In genomic region chr4:139975830-139976272, GRCh38 we compare ENCODE assay signal across 8 cellular contexts.
DNase-seq lines count a peak whose midpoint lies in the region; ATAC-seq and TF ChIP-seq lines count a peak whose summit lies in the region.

No MANE protein-coding gene starts in this region.

- TF ChIP-seq CTCF in mammary epithelial cell (conservative IDR thresholded peaks at IDR 0.05 in 1 of 2, IDR thresholded peaks at IDR 0.05 in 1 of 2; ENCODE audit: extremely low read depth in 1 of 2, insufficient read depth in 1 of 2, low read depth in 1 of 2, low read length in 2 of 2) (no peak), lower lobe of right lung (IDR thresholded peaks at IDR 0.05) (no peak), type B pancreatic cell (conservative IDR thresholded peaks at IDR 0.05) (no peak)

- H3K4me3 Mint-ChIP-seq in T-helper 2 cell treated with Interferon-gamma antibody and Interleukin-4, amounts not matched to agents 5 μg/mL and 100 μg/mL, for 36 hours: peak overlapping the region; percentile 8
- H3K4me3 Mint-ChIP-seq in type B pancreatic cell: peak overlapping the region; percentile 33

- H3K27me3 ChIP-seq in mammary epithelial cell (ENCODE audit: insufficient read depth, low read length) (no peaks in the 10 kb centered on the region), lower lobe of right lung (ENCODE audit: low read depth) (no peaks in the 10 kb centered on the region)

- H3K4me1 ChIP-seq in mammary epithelial cell (ENCODE audit: insufficient read depth, low read length): peaks cover 6% of the 10 kb centered on the region
- H3K4me1 ChIP-seq in lower lobe of right lung: peaks cover 55% of the 10 kb centered on the region

- H3K27ac ChIP-seq in mammary epithelial cell (ENCODE audit: insufficient read depth, low read depth, low read length) (no peak overlapping the region), lower lobe of right lung (peak overlapping the region; percentile 83)

- peak overlapping the region; percentile 70 for H2AFZ ChIP-seq in mammary epithelial cell (ENCODE audit: low read depth, low read length)

- intact Hi-C loops in mammary epithelial cell (cut with micrococcal nuclease) (no loop called here), lower lobe of right lung (cut with DNase I) (no loop called here)

- no peaks in the 10 kb centered on the region for H3K9me3 Mint-ChIP-seq in T-helper 2 cell treated with Interferon-gamma antibody and Interleukin-4, amounts not matched to agents 5 μg/mL and 100 μg/mL, for 36 hours
- peaks cover 4% of the 10 kb centered on the region for H3K9me3 Mint-ChIP-seq in type B pancreatic cell

- CTCF ChIA-PET in mammary epithelial cell (lab: Charles Lee; ENCODE audit: low non-redundant PET): no interaction called here

- H3K9ac ChIP-seq in mammary epithelial cell (ENCODE audit: insufficient read depth, low read length): no peak overlapping the region

- dilution Hi-C loops in mammary epithelial cell (cut with HindIII; ENCODE audit: low sequenced_read_pairs): no loop called here

- no peaks in the 10 kb centered on the region for H4K20me1 ChIP-seq in mammary epithelial cell (ENCODE audit: insufficient read depth, low read length)

- H3K27me3 Mint-ChIP-seq in T-helper 2 cell treated with Interferon-gamma antibody and Interleukin-4, amounts not matched to agents 5 μg/mL and 100 μg/mL, for 36 hours (ENCODE audit: low read depth): no peaks in the 10 kb centered on the region
- no peaks in the 10 kb centered on the region for H3K27me3 Mint-ChIP-seq in type B pancreatic cell

- peaks cover 4% of the 10 kb centered on the region for H3K36me3 Mint-ChIP-seq in T-helper 2 cell treated with Interferon-gamma antibody and Interleukin-4, amounts not matched to agents 5 μg/mL and 100 μg/mL, for 36 hours (ENCODE audit: low read depth)
- peaks cover 14% of the 10 kb centered on the region for H3K36me3 Mint-ChIP-seq in type B pancreatic cell

- H3K4me1 Mint-ChIP-seq in T-helper 2 cell treated with Interferon-gamma antibody and Interleukin-4, amounts not matched to agents 5 μg/mL and 100 μg/mL, for 36 hours (ENCODE audit: low read depth): peaks cover 33% of the 10 kb centered on the region
- peaks cover 28% of the 10 kb centered on the region for H3K4me1 Mint-ChIP-seq in type B pancreatic cell (ENCODE audit: unreplicated experiment)

- H3K36me3 ChIP-seq in mammary epithelial cell (ENCODE audit: insufficient read depth, low read length) (no peaks in the 10 kb centered on the region), lower lobe of right lung (no peaks in the 10 kb centered on the region)

- H3K27ac Mint-ChIP-seq in T-helper 2 cell treated with Interferon-gamma antibody and Interleukin-4, amounts not matched to agents 5 μg/mL and 100 μg/mL, for 36 hours: peak overlapping the region; percentile 4
- peak overlapping the region; percentile 90 for H3K27ac Mint-ChIP-seq in type B pancreatic cell

- in situ Hi-C loops in mammary epithelial cell (cut with MboI; ENCODE audit: low sequenced_read_pairs in 2 of 2): no loop called here

- no peaks in the 10 kb centered on the region for H3K9me3 ChIP-seq in mammary epithelial cell (replicated peaks; ENCODE audit: insufficient read depth, low read length)
- no peaks in the 10 kb centered on the region for H3K9me3 ChIP-seq in lower lobe of right lung

- peak overlapping the region; percentile 40 for H3K4me2 ChIP-seq in mammary epithelial cell (ENCODE audit: insufficient read depth, low read depth, low read length)

- no peak overlapping the region for H3K4me3 ChIP-seq in mammary epithelial cell (replicated peaks in 1 of 3; ENCODE audit: insufficient read depth in 1 of 3, low read depth in 2 of 3, low read length in 3 of 3)
- H3K4me3 ChIP-seq in lower lobe of right lung: no peak overlapping the region

- BruUV-seq in mammary epithelial cell (replicated peaks; lab: Mats Ljungman, UMichigan): no TSS peak

- WGBS in mammary epithelial cell (ENCODE audit: low coverage, missing lambda C conversion rate): 0% methylated on average over 1 of the region's 1 CpG

- no peaks in the 10 kb centered on the region for H3K79me2 ChIP-seq in mammary epithelial cell (ENCODE audit: insufficient read depth, low read length)

- DNase-seq in T-helper 2 cell treated with Interferon-gamma antibody and Interleukin-4, amounts not matched to agents 5 μg/mL and 100 μg/mL, for 36 hours (ENCODE audit: low spot score): no peak
- DNase-seq in T-helper 2 cell (no peak), mammary epithelial cell (peak; percentile 47), lower lobe of right lung (no peak), type B pancreatic cell (ENCODE audit: extremely low spot score, unreplicated experiment) (no peak), cerebellum (ENCODE audit: low spot score) (no peak)

- peak; percentile 77 to 88 for ATAC-seq in lower lobe of right lung
- no peak for ATAC-seq in GM19351 (IDR thresholded peaks at IDR 0.05; ENCODE audit: unreplicated experiment)
- no peak for ATAC-seq in HG02759 (IDR thresholded peaks at IDR 0.05; ENCODE audit: unreplicated experiment)

Comparison
In these comparisons a context has a peak if more than half of its experiments do, and no peak if none do; other contexts are left out.
1. ATAC-seq: peak in lower lobe of right lung (2 of 2); none in GM19351 (single experiment) and HG02759 (single experiment).